In genomic region chrX:104568304-104568915, GRCh38 we compare ENCODE assay signal across 1 cellular context.
TF ChIP-seq lines count a peak whose summit lies in the region.

No MANE protein-coding gene starts in this region.

TF ChIP-seq in WTC11, 78 proteins besides CTCF, POLR2A, EP300 and RAD21 (continued from another document):
- TF ChIP-seq FOXP4 (CRISPR knock-in tag; IDR thresholded peaks at IDR 0.05) (no peak), ZNF532 (CRISPR knock-in tag; IDR thresholded peaks at IDR 0.05; ENCODE audit: borderline replicate concordance) (no peak), ZNF396 (CRISPR knock-in tag; IDR thresholded peaks at IDR 0.05; ENCODE audit: borderline replicate concordance) (no peak), ATF6 (CRISPR knock-in tag; IDR thresholded peaks at IDR 0.05) (no peak), NFE2L1 (CRISPR knock-in tag; IDR thresholded peaks at IDR 0.05) (no peak), JUN (CRISPR knock-in tag; IDR thresholded peaks at IDR 0.05) (no peak), TEAD1 (CRISPR knock-in tag; IDR thresholded peaks at IDR 0.05) (no peak), STAT6 (CRISPR knock-in tag; conservative IDR thresholded peaks at IDR 0.05; ENCODE audit: low read depth) (no peak), NR2C2 (CRISPR knock-in tag; IDR thresholded peaks at IDR 0.05) (no peak)
